8 cellular contexts compared by ENCODE assay signal in the genomic region with DNA sequence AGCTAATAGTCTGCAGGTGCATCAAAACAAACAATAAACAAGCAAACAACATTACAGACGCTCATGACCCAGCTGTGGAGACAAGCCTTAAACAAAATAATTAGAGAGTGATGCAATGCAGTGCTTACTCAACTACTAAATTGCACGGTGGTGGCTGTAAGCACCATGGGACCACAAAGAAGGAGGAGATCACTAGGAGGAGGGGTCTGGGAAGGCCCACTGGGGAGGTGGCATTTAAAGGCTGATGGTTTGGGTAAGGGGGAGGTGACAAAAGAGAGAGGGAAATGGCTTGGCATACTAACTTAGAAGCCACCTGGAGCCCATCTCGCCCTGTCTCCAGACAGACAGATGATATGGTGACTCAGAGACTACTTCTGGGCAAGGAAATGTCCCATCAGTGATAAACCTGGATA.
DNase-seq lines count a peak whose midpoint lies in the region; ATAC-seq and TF ChIP-seq lines count a peak whose summit lies in the region.

No MANE protein-coding gene starts in this region.

- H3K4me2 ChIP-seq in DND-41 (ENCODE audit: insufficient read depth, low read length) (peak overlapping the region; percentile 79), OCI-LY1 (ENCODE audit: low read length) (peak overlapping the region; percentile 84; the same call in 1 of the 2 replicates)

- peaks cover 73% of the 10 kb centered on the region for H3K4me1 ChIP-seq in DND-41 (ENCODE audit: insufficient read depth, low read length)
- H3K4me1 ChIP-seq in OCI-LY1 (ENCODE audit: insufficient read depth, low read length, severe bottlenecking) = peaks cover 61% of the 10 kb centered on the region

- H4K20me1 ChIP-seq in DND-41 (ENCODE audit: insufficient read depth, low read length) = peaks cover 64% of the 10 kb centered on the region
- 0 out of 2 replicates have a peak, but pooled peaks cover 2% of the 10 kb centered on the region for H4K20me1 ChIP-seq in OCI-LY1 (ENCODE audit: insufficient read depth, low read length)

- H3K9me3 Mint-ChIP-seq in memory B cell = no peaks in the 10 kb centered on the region

- peak overlapping the region in 1 of 2 experiments; percentile 63; a peak in 2 of 4 replicates for H3K4me3 ChIP-seq in DND-41 (ENCODE audit: low read depth in 1 of 2, low read length in 2 of 2)
- peak overlapping the region; percentile 61 for H3K4me3 ChIP-seq in OCI-LY1 (ENCODE audit: low read depth, low read length, poor library complexity, severe bottlenecking)

- H3K27me3 ChIP-seq in DND-41 (ENCODE audit: insufficient read depth, low read length, poor library complexity) = no peaks in the 10 kb centered on the region
- no peaks in the 10 kb centered on the region for H3K27me3 ChIP-seq in OCI-LY1 (ENCODE audit: insufficient read depth, low read length)

- 0 out of 2 replicates have a peak, but pooled peaks cover 3% of the 10 kb centered on the region for H3F3A ChIP-seq in OCI-LY1 (ENCODE audit: insufficient read depth, low read length)

- H3K9me2 ChIP-seq in OCI-LY1 (ENCODE audit: low read depth, low read length) = no peaks in the 10 kb centered on the region

- peak; percentile 64 for ATAC-seq in DND-41 (ENCODE audit: insufficient read depth, low read depth)
- ATAC-seq in memory B cell (ENCODE audit: low read depth) = no peak
- ATAC-seq in GM21576 (IDR thresholded peaks at IDR 0.05; ENCODE audit: unreplicated experiment) = no peak
- no peak for ATAC-seq in HG02759 (IDR thresholded peaks at IDR 0.05; ENCODE audit: unreplicated experiment)
- no peak for ATAC-seq in HG03469 (IDR thresholded peaks at IDR 0.05; ENCODE audit: unreplicated experiment)

- no peaks in the 10 kb centered on the region for H3K36me3 ChIP-seq in DND-41 (ENCODE audit: insufficient read depth, low read length)
- H3K36me3 ChIP-seq in OCI-LY1 (ENCODE audit: insufficient read depth, low read length) = peaks cover 11% of the 10 kb centered on the region; the same call in 1 of the 2 replicates

- DNase-seq in DND-41 = peak; percentile 81
- DNase-seq in amniotic epithelial cell (ENCODE audit: low read depth) = peak; percentile 72
- DNase-seq in memory B cell (ENCODE audit: low spot score in 2 of 2) = no peak
- no peak for DNase-seq in NCI-H524 treated with DMSO at 0.1 percent for 48 hours (lab: John Stamatoyannopoulos, UW)

- no peak for TF ChIP-seq CTCF in DND-41 (IDR thresholded peaks at IDR 0.05; ENCODE audit: borderline replicate concordance, extremely low read depth, low read length, poor library complexity, severe bottlenecking)
- TF ChIP-seq CTCF in OCI-LY1 (IDR thresholded peaks at IDR 0.05; ENCODE audit: low read length) = no peak

- H3K79me2 ChIP-seq in DND-41 (ENCODE audit: insufficient read depth, low read length) (peaks cover 58% of the 10 kb centered on the region), OCI-LY1 (ENCODE audit: insufficient read depth, low read length) (peaks cover 38% of the 10 kb centered on the region)

- peak overlapping the region; percentile 94 for H3K4me3 Mint-ChIP-seq in memory B cell

- H3K36me3 Mint-ChIP-seq in memory B cell = no peaks in the 10 kb centered on the region

- no peak overlapping the region for H3K27ac Mint-ChIP-seq in memory B cell

- H3K9me3 ChIP-seq in DND-41 (ENCODE audit: insufficient read depth, low read length, severe bottlenecking) = no peaks in the 10 kb centered on the region
- H3K9me3 ChIP-seq in OCI-LY1 (ENCODE audit: low read length) = no peaks in the 10 kb centered on the region

- H3K4me1 Mint-ChIP-seq in memory B cell = peaks cover 35% of the 10 kb centered on the region

- peak overlapping the region; percentile 72 for H3K9ac ChIP-seq in DND-41 (ENCODE audit: low read depth, low read length)
- H3K9ac ChIP-seq in OCI-LY1 (ENCODE audit: low read length) = no peak overlapping the region

- H2AFZ ChIP-seq in DND-41 (ENCODE audit: low read depth, low read length) (no peak overlapping the region), OCI-LY1 (ENCODE audit: low read length) (no peak overlapping the region)

- no peaks in the 10 kb centered on the region for H3K27me3 Mint-ChIP-seq in memory B cell

- peak overlapping the region; percentile 70 for H3K27ac ChIP-seq in DND-41 (ENCODE audit: low read length)
- no peak overlapping the region for H3K27ac ChIP-seq in OCI-LY1 (ENCODE audit: low read depth, low read length, poor library complexity, severe bottlenecking)

Comparison
In these comparisons a context has a peak if more than half of its experiments do, and no peak if none do; other contexts are left out.
1. DNase-seq: peak in DND-41 (single experiment) and amniotic epithelial cell (single experiment); none in memory B cell (0 of 2) and NCI-H524 treated with DMSO at 0.1 percent for 48 hours (single experiment).